1 cellular context compared by ENCODE assay signal in genomic region chr18:8603663-8604520, GRCh38.
TF ChIP-seq lines count a peak whose summit lies in the region.

No MANE protein-coding gene starts in this region.

TF ChIP-seq in GM12878, 131 proteins besides CTCF, POLR2A, EP300 and RAD21 (continued from another document):
- TF ChIP-seq, protein P1, sequence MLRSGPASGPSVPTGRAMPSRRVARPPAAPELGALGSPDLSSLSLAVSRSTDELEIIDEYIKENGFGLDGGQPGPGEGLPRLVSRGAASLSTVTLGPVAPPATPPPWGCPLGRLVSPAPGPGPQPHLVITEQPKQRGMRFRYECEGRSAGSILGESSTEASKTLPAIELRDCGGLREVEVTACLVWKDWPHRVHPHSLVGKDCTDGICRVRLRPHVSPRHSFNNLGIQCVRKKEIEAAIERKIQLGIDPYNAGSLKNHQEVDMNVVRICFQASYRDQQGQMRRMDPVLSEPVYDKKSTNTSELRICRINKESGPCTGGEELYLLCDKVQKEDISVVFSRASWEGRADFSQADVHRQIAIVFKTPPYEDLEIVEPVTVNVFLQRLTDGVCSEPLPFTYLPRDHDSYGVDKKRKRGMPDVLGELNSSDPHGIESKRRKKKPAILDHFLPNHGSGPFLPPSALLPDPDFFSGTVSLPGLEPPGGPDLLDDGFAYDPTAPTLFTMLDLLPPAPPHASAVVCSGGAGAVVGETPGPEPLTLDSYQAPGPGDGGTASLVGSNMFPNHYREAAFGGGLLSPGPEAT (IDR thresholded peaks at IDR 0.05; ENCODE audit: low read depth): peak; percentile 65; the same call in 1 of the 2 replicates
- TF ChIP-seq IKZF1 (conservative IDR thresholded peaks at IDR 0.05) (peak; percentile 73), FOXK2 (IDR thresholded peaks at IDR 0.05) (no peak), TAF1 (IDR thresholded peaks at IDR 0.05; ENCODE audit: borderline replicate concordance, low read depth, low read length) (peak; percentile 23; the same call in 1 of the 2 replicates), JUNB (IDR thresholded peaks at IDR 0.05) (peak; percentile 34; the same call in 1 of the 2 replicates), ZNF384 (IDR thresholded peaks at IDR 0.05; ENCODE audit: borderline replicate concordance, low read depth, low read length) (peak; percentile 24; the same call in 1 of the 2 replicates), IKZF2 (IDR thresholded peaks at IDR 0.05) (peak; percentile 64 to 84), RBBP5 (conservative IDR thresholded peaks at IDR 0.05) (no peak), CREB1 (IDR thresholded peaks at IDR 0.05; ENCODE audit: low read depth) (0 out of 2 replicates have a peak, but pooled peaks have one; percentile 3), MTA3 (IDR thresholded peaks at IDR 0.05; ENCODE audit: borderline replicate concordance, low read length) (0 out of 2 replicates have a peak, but pooled peaks have one; percentile 26), NFXL1 (IDR thresholded peaks at IDR 0.05; ENCODE audit: borderline replicate concordance) (no peak), DPF2 (IDR thresholded peaks at IDR 0.05) (peak; percentile 82; the same call in 1 of the 2 replicates), MEF2B (IDR thresholded peaks at IDR 0.05; ENCODE audit: partially characterized antibody, poor library complexity, severe bottlenecking) (peak; percentile 32), ETV6 (conservative IDR thresholded peaks at IDR 0.05 in 1 of 2, IDR thresholded peaks at IDR 0.05 in 1 of 2; ENCODE audit: borderline replicate concordance in 1 of 2, low read depth in 1 of 2) (peak in 1 of 2 experiments; percentile 18; a peak in 1 of 4 replicates), NBN (IDR thresholded peaks at IDR 0.05) (0 out of 2 replicates have a peak, but pooled peaks have one; percentile 29), FOXM1 (IDR thresholded peaks at IDR 0.05; ENCODE audit: low read depth, low read length) (no peak), POLR2AphosphoS5 (IDR thresholded peaks at IDR 0.05; ENCODE audit: low read length) (no peak), ZNF217 (IDR thresholded peaks at IDR 0.05) (peak; percentile 52; the same call in 1 of the 2 replicates), NFIC (IDR thresholded peaks at IDR 0.05; ENCODE audit: low read depth, low read length) (peak; percentile 63), RCOR1 (conservative IDR thresholded peaks at IDR 0.05; ENCODE audit: low read depth, low read length) (0 out of 2 replicates have a peak, but pooled peaks have one; percentile 55), SIX5 (IDR thresholded peaks at IDR 0.05; ENCODE audit: low read depth, low read length, severe bottlenecking) (no peak), SPI1 (IDR thresholded peaks at IDR 0.05; ENCODE audit: borderline replicate concordance, insufficient read depth, low read depth, low read length) (peak; percentile 92), ATF7 (IDR thresholded peaks at IDR 0.05; ENCODE audit: low read depth) (peak; percentile 35), IRF4 (IDR thresholded peaks at IDR 0.05; ENCODE audit: low read depth, low read length) (peak; percentile 26; the same call in 1 of the 2 replicates), SKIL (IDR thresholded peaks at IDR 0.05; ENCODE audit: low read depth, poor library complexity, severe bottlenecking) (peak; percentile 29), MTA2 (IDR thresholded peaks at IDR 0.05; ENCODE audit: low read depth) (peak; percentile 51)
- TF ChIP-seq, protein P2, sequence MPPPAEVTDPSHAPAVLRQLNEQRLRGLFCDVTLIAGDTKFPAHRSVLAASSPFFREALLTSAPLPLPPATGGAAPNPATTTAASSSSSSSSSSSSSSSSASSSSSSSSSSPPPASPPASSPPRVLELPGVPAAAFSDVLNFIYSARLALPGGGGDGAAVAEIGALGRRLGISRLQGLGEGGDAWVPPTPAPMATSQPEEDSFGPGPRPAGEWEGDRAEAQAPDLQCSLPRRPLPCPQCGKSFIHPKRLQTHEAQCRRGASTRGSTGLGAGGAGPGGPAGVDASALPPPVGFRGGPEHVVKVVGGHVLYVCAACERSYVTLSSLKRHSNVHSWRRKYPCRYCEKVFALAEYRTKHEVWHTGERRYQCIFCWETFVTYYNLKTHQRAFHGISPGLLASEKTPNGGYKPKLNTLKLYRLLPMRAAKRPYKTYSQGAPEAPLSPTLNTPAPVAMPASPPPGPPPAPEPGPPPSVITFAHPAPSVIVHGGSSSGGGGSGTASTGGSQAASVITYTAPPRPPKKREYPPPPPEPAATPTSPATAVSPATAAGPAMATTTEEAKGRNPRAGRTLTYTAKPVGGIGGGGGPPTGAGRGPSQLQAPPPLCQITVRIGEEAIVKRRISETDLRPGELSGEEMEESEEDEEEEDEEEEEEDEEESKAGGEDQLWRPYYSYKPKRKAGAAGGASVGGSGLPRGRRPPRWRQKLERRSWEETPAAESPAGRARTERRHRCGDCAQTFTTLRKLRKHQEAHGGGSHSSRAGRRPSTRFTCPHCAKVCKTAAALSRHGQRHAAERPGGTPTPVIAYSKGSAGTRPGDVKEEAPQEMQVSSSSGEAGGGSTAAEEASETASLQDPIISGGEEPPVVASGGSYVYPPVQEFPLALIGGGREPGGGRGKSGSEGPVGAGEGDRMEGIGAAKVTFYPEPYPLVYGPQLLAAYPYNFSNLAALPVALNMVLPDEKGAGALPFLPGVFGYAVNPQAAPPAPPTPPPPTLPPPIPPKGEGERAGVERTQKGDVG (CRISPR knock-in tag; IDR thresholded peaks at IDR 0.05): no peak
